ENCODE assay signal across 2 cellular contexts in genomic region chr7:99990417-99990816, GRCh38.
TF ChIP-seq lines count a peak whose summit lies in the region.

No MANE protein-coding gene starts in this region.

TF ChIP-seq in K562, 482 proteins besides CTCF, POLR2A, EP300 and RAD21:
- TF ChIP-seq FOXA3 (CRISPR knock-in tag; conservative IDR thresholded peaks at IDR 0.05 in 1 of 2, IDR thresholded peaks at IDR 0.05 in 1 of 2), result 0 out of 4 replicates have a peak, but pooled peaks of 1 of the 2 experiments have one; percentile 36
- no peak for TF ChIP-seq FUS (optimal IDR thresholded peaks at IDR 0.05; ENCODE audit: low read depth, low read length)
- TF ChIP-seq KAT7 (CRISPR knock-in tag; IDR thresholded peaks at IDR 0.05; ENCODE audit: borderline replicate concordance), result 0 out of 2 replicates have a peak, but pooled peaks have one; percentile 16
- TF ChIP-seq HDAC2 (IDR thresholded peaks at IDR 0.05), result no peak
TF ChIP-seq in K562: peak in this region for 2.

TF ChIP-seq in liver, 16 proteins besides CTCF, POLR2A, EP300 and RAD21:
- TF ChIP-seq NR2F2 (IDR thresholded peaks at IDR 0.05) (no peak), YY1 (IDR thresholded peaks at IDR 0.05) (no peak), MAX (IDR thresholded peaks at IDR 0.05) (no peak), HNF4A (conservative IDR thresholded peaks at IDR 0.05) (no peak)
